16 cellular contexts compared by ENCODE assay signal in the genomic region with DNA sequence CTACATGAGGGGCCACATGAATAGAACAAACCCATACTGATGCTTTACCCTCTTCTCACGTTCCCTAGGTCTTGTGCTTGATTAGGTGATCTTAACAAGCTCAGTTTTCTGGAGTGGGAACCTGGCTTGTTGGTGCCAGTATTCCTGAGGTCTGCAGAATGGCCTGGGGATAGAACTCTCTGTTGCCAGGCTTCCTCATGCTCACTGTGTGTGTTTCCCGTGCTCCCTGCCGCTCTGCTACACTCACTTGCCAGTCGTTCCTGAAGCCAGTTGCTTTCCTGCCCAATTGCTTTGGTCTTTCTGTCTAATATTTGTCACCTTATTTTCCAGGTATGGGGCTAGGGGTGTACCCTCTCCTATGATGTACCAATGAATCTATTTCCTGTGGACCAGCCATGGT.
DNase-seq lines count a peak whose midpoint lies in the region; ATAC-seq and TF ChIP-seq lines count a peak whose summit lies in the region.
"Had no signal": no experiment of that assay in that cellular context is flagged by ENCODE, and none has a peak within 500 bp of the region (broad histone marks: within the 10 kb centered on the region; RNA-seq: fewer than 3 reads in every experiment).

No MANE protein-coding gene starts in this region.

- dilution Hi-C loops in mammary epithelial cell (cut with HindIII; ENCODE audit: low sequenced_read_pairs): no loop called here

- BruUV-seq in mammary epithelial cell (replicated peaks; lab: Mats Ljungman, UMichigan): no TSS peak
- no TSS peak for BruUV-seq in MCF 10A (replicated peaks; lab: Mats Ljungman, UMichigan)

- POLR2A ChIA-PET in MCF 10A (lab: Yijun Ruan, JAX): no interaction called here

- H3K4me3 Mint-ChIP-seq in MCF 10A (ENCODE audit: unreplicated experiment) (no peak overlapping the region), neural progenitor cell (no peak overlapping the region)
- H3K4me3 Mint-ChIP-seq: CD8-positive, alpha-beta memory T cell had no signal

- 33% methylated on average over 4 of the region's 4 CpGs for WGBS in mammary epithelial cell (ENCODE audit: low coverage, missing lambda C conversion rate)

- H3K9me3 Mint-ChIP-seq in MCF 10A (ENCODE audit: unreplicated experiment): no peaks in the 10 kb centered on the region
- no peaks in the 10 kb centered on the region for H3K9me3 Mint-ChIP-seq in neural progenitor cell

- H3K27ac ChIP-seq in mammary epithelial cell (ENCODE audit: insufficient read depth, low read depth, low read length) (no peak overlapping the region), neural progenitor cell (no peak overlapping the region)
- H3K27ac ChIP-seq: BLaER1, GM23248 had no signal

- no peak overlapping the region for H3K27ac Mint-ChIP-seq in MCF 10A (ENCODE audit: low read depth, unreplicated experiment)
- no peak overlapping the region for H3K27ac Mint-ChIP-seq in neural progenitor cell
- H3K27ac Mint-ChIP-seq: CD8-positive, alpha-beta memory T cell had no signal

- H2AFZ ChIP-seq in mammary epithelial cell (ENCODE audit: low read depth, low read length): peak overlapping the region; percentile 6
- no peak overlapping the region for H2AFZ ChIP-seq in neural progenitor cell (replicated peaks)
- H2AFZ ChIP-seq: GM23248 had no signal

- in situ Hi-C loops in mammary epithelial cell (cut with MboI; ENCODE audit: low sequenced_read_pairs in 2 of 2): loop anchor here in 1 of 2 donors (25.0 kb wide), 1 partner anchor 656 kb away; no protein-coding TSS in a partner anchor

- DNase-seq in mammary epithelial cell: no peak
- no peak for DNase-seq in MCF 10A (ENCODE audit: unreplicated experiment)
- peak; percentile 24 for DNase-seq in cerebellum (ENCODE audit: low spot score)
- peak; percentile 3 for DNase-seq in neural progenitor cell (ENCODE audit: low spot score)
- DNase-seq in LoVo (ENCODE audit: low spot score): no peak
- no peak for DNase-seq in NCI-H146 treated with DMSO at 0.1 percent for 48 hours (lab: John Stamatoyannopoulos, UW; ENCODE audit: unreplicated experiment)
- DNase-seq: 8988T; AML-193; Caco-2; CD8-positive, alpha-beta memory T cell; DND-41; GM23248; H7 had no signal

- H3K9ac ChIP-seq in mammary epithelial cell (ENCODE audit: insufficient read depth, low read length): no peak overlapping the region
- H3K9ac ChIP-seq in neural progenitor cell: no peak overlapping the region
- H3K9ac ChIP-seq: BLaER1, GM23248 had no signal

- H3K27me3 ChIP-seq in mammary epithelial cell (ENCODE audit: insufficient read depth, low read length) (peaks cover 2% of the 10 kb centered on the region), neural progenitor cell (no peaks in the 10 kb centered on the region)
- H3K27me3 ChIP-seq: BLaER1 had no signal

- CTCF ChIA-PET in mammary epithelial cell (lab: Charles Lee; ENCODE audit: low non-redundant PET) (interaction anchor here (0.6 kb wide), 1 partner anchor 123 kb away, joined by 6 read pairs; no protein-coding TSS in a partner anchor), MCF 10A (lab: Yijun Ruan, JAX) (no interaction called here)

- ATAC-seq in HG03571 (IDR thresholded peaks at IDR 0.05; ENCODE audit: unreplicated experiment): no peak
- ATAC-seq: HepG2 had no signal

- intact Hi-C loops in mammary epithelial cell (cut with micrococcal nuclease): loop anchor here (5.0 to 10.0 kb wide), 3 partner anchors 271 to 569 kb away; no protein-coding TSS in a partner anchor
- intact Hi-C loops in MCF 10A (cut with micrococcal nuclease): loop anchor here (5.0 kb wide), 1 partner anchor 1254 kb away; no protein-coding TSS in a partner anchor

- H3K4me1 Mint-ChIP-seq in MCF 10A (ENCODE audit: insufficient read depth, unreplicated experiment) (peaks cover 4% of the 10 kb centered on the region), neural progenitor cell (peaks cover 59% of the 10 kb centered on the region)
- H3K4me1 Mint-ChIP-seq: CD8-positive, alpha-beta memory T cell had no signal

- H3K4me3 ChIP-seq in mammary epithelial cell (replicated peaks in 1 of 3; ENCODE audit: insufficient read depth in 1 of 3, low read depth in 2 of 3, low read length in 3 of 3) (no peak overlapping the region), neural progenitor cell (no peak overlapping the region)
- H3K4me3 ChIP-seq: BLaER1, GM23248 had no signal

- H3K4me2 ChIP-seq in mammary epithelial cell (ENCODE audit: insufficient read depth, low read depth, low read length) (no peak overlapping the region), neural progenitor cell (peak overlapping the region; percentile 61)
- H3K4me2 ChIP-seq: BLaER1 had no signal

- H4K20me1 ChIP-seq in mammary epithelial cell (ENCODE audit: insufficient read depth, low read length) (no peaks in the 10 kb centered on the region), neural progenitor cell (ENCODE audit: low read depth) (no peaks in the 10 kb centered on the region)
- H4K20me1 ChIP-seq: BLaER1 had no signal

- peaks cover 37% of the 10 kb centered on the region for H3F3A ChIP-seq in neural progenitor cell (ENCODE audit: low read depth)

- H3K79me2 ChIP-seq in mammary epithelial cell (ENCODE audit: insufficient read depth, low read length): no peaks in the 10 kb centered on the region
- H3K79me2 ChIP-seq in neural progenitor cell (ENCODE audit: low read depth): no peaks in the 10 kb centered on the region

- H3K4me1 ChIP-seq in mammary epithelial cell (ENCODE audit: insufficient read depth, low read length) (peaks cover 19% of the 10 kb centered on the region), neural progenitor cell (peaks cover 52% of the 10 kb centered on the region)
- H3K4me1 ChIP-seq: BLaER1, Caco-2 had no signal

- no peaks in the 10 kb centered on the region for H3K27me3 Mint-ChIP-seq in MCF 10A (ENCODE audit: insufficient read depth, unreplicated experiment)
- H3K27me3 Mint-ChIP-seq in neural progenitor cell (ENCODE audit: insufficient read depth, low read depth): peaks cover 3% of the 10 kb centered on the region
- H3K27me3 Mint-ChIP-seq: CD8-positive, alpha-beta memory T cell had no signal

- H3K9me3 ChIP-seq in mammary epithelial cell (replicated peaks; ENCODE audit: insufficient read depth, low read length) (no peaks in the 10 kb centered on the region), neural progenitor cell (ENCODE audit: low read depth) (no peaks in the 10 kb centered on the region)
- H3K9me3 ChIP-seq: BLaER1, Caco-2 had no signal

- H3K36me3 ChIP-seq in mammary epithelial cell (ENCODE audit: insufficient read depth, low read length): no peaks in the 10 kb centered on the region
- H3K36me3 ChIP-seq in neural progenitor cell: no peaks in the 10 kb centered on the region
- H3K36me3 ChIP-seq: BLaER1 had no signal

- H3K36me3 Mint-ChIP-seq in MCF 10A (ENCODE audit: insufficient read depth, unreplicated experiment) (no peaks in the 10 kb centered on the region), neural progenitor cell (no peaks in the 10 kb centered on the region)
- H3K36me3 Mint-ChIP-seq: CD8-positive, alpha-beta memory T cell had no signal

- TF ChIP-seq CTCF in mammary epithelial cell (conservative IDR thresholded peaks at IDR 0.05 in 1 of 2, IDR thresholded peaks at IDR 0.05 in 1 of 2; ENCODE audit: extremely low read depth in 1 of 2, insufficient read depth in 1 of 2, low read depth in 1 of 2, low read length in 2 of 2): no peak
- no peak for TF ChIP-seq CTCF in MCF 10A (IDR thresholded peaks at IDR 0.05; ENCODE audit: unreplicated experiment)
- TF ChIP-seq CTCF in neural progenitor cell (IDR thresholded peaks at IDR 0.05): no peak

Comparison
In these comparisons a context has a peak if more than half of its experiments do, and no peak if none do; other contexts are left out.
1. DNase-seq: peak in cerebellum (single experiment) and neural progenitor cell (single experiment); none in mammary epithelial cell (single experiment), MCF 10A (single experiment), LoVo (single experiment) and NCI-H146 treated with DMSO at 0.1 percent for 48 hours (single experiment).